Comparison of ENCODE assay signal across 10 cellular contexts in the genomic region with DNA sequence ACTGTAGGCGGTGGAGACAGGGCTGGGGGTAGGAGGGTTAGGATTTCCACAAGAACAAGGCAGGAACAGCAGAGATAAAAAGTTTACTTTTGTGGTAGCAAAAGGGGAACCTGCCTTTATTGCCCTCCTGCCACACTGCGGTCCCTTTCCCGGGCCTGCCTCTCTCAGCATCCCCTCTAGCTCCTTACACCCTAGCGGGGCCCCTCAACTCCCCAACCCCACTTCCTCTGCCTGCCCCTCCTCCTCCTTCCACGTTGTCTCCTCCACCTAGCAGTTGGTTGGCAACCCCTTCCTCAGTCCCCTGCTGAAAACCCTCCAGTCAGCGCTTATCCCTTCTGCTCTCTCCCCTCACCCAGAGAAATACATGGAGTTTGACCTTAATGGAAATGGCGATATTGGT. TPM values are rescaled to one million over a fixed set of nuclear protein-coding genes. Genes with fewer than 3 reads are reported as not detected.
A peak's percentile ranks its signal among the peaks of the same experiment; 100 is the strongest.
DNase-seq lines count a peak whose midpoint lies in the region; ATAC-seq and TF ChIP-seq lines count a peak whose summit lies in the region.
"Had no signal": no experiment of that assay in that cellular context is flagged by ENCODE, and none has a peak within 500 bp of the region (broad histone marks: within the 10 kb centered on the region; RNA-seq: fewer than 3 reads in every experiment).

No MANE protein-coding gene starts in this region.

- intact Hi-C loops in activated T-helper 1 cell treated with anti-CD3 and anti-CD28 coated beads, Interleukin-12 subunit alpha, Interleukin-12 subunit beta, Interleukin-2, Interleukin-4 antibody, amounts not matched to agents 30 ng/mL and 10 ng/mL and 1 ng/mL, durations not matched to agents 14 hours and 24 hours and 36 hours (cut with micrococcal nuclease): loop anchor here (5.0 kb wide), 1 partner anchor 343 kb away; a partner anchor contains a TSS

- H3K79me2 ChIP-seq in MM.1S (ENCODE audit: low read length): peaks cover 2% of the 10 kb centered on the region

- no peak overlapping the region for H3K9ac ChIP-seq in muscle layer of colon (ENCODE audit: low read length)
- H3K9ac ChIP-seq in MM.1S (ENCODE audit: low read length): no peak overlapping the region

- H3K27ac ChIP-seq in KOPT-K1 (ENCODE audit: low read depth, low read length, poor library complexity, severe bottlenecking) (peak overlapping the region; percentile 97), muscle layer of colon (ENCODE audit: low read depth, low read length) (peak overlapping the region; percentile 19), MM.1S (ENCODE audit: low read length) (no peak overlapping the region)

- peak overlapping the region; percentile 72 for H3K27ac Mint-ChIP-seq in activated T-helper 1 cell treated with anti-CD3 and anti-CD28 coated beads, Interleukin-12 subunit alpha, Interleukin-12 subunit beta, Interleukin-2, Interleukin-4 antibody, amounts not matched to agents 30 ng/mL and 10 ng/mL and 1 ng/mL, durations not matched to agents 14 hours and 24 hours and 36 hours
- peak overlapping the region in 1 of 6 donors; percentile 5 for H3K27ac Mint-ChIP-seq in immature natural killer cell

- ATAC-seq in HG02759 (IDR thresholded peaks at IDR 0.05; ENCODE audit: unreplicated experiment): no peak

- no peaks in the 10 kb centered on the region for H4K20me1 ChIP-seq in MM.1S (ENCODE audit: insufficient read depth, low read length)

- H3F3A ChIP-seq in MM.1S (ENCODE audit: insufficient read depth, low read length): peaks cover 13% of the 10 kb centered on the region; the same call in 1 of the 2 replicates

- no peak overlapping the region for H3K4me2 ChIP-seq in MM.1S (ENCODE audit: low read depth, low read length)

- H3K4me1 ChIP-seq in muscle layer of colon (ENCODE audit: insufficient read depth, low read length): no peaks in the 10 kb centered on the region
- peaks cover 10% of the 10 kb centered on the region for H3K4me1 ChIP-seq in MM.1S (ENCODE audit: low read length)

- DNase-seq in CD1c-positive myeloid dendritic cell (ENCODE audit: extremely low spot score): peak; percentile 34
- peak; percentile 13 for DNase-seq in activated T-helper 1 cell treated with anti-CD3 and anti-CD28 coated beads, Interleukin-12 subunit alpha, Interleukin-12 subunit beta, Interleukin-2, Interleukin-4 antibody, amounts not matched to agents 30 ng/mL and 10 ng/mL and 1 ng/mL, durations not matched to agents 14 hours and 24 hours and 36 hours (ENCODE audit: low spot score)
- no peak for DNase-seq in 8988T
- no peak for DNase-seq in MM.1S
- no peak for DNase-seq in immature natural killer cell
- DNase-seq: SHP77 had no signal

- H3K27me3 Mint-ChIP-seq in activated T-helper 1 cell treated with anti-CD3 and anti-CD28 coated beads, Interleukin-12 subunit alpha, Interleukin-12 subunit beta, Interleukin-2, Interleukin-4 antibody, amounts not matched to agents 30 ng/mL and 10 ng/mL and 1 ng/mL, durations not matched to agents 14 hours and 24 hours and 36 hours (ENCODE audit: insufficient read depth): no peaks in the 10 kb centered on the region
- peaks cover 6 to 12% (median 8%) of the 10 kb centered on the region in 3 donors for H3K27me3 Mint-ChIP-seq in immature natural killer cell (ENCODE audit: low read depth in 3 of 3)

- peak overlapping the region; percentile 74 for H3K4me3 Mint-ChIP-seq in activated T-helper 1 cell treated with anti-CD3 and anti-CD28 coated beads, Interleukin-12 subunit alpha, Interleukin-12 subunit beta, Interleukin-2, Interleukin-4 antibody, amounts not matched to agents 30 ng/mL and 10 ng/mL and 1 ng/mL, durations not matched to agents 14 hours and 24 hours and 36 hours
- H3K4me3 Mint-ChIP-seq in immature natural killer cell: no peak overlapping the region

- H3K9me3 ChIP-seq in KOPT-K1 (ENCODE audit: insufficient read depth, low read length, poor library complexity, severe bottlenecking): no peaks in the 10 kb centered on the region
- H3K9me3 ChIP-seq in muscle layer of colon (ENCODE audit: low read length): no peaks in the 10 kb centered on the region
- H3K9me3 ChIP-seq in MM.1S (replicated peaks; ENCODE audit: insufficient read depth, low read length): no peaks in the 10 kb centered on the region

- no peaks in the 10 kb centered on the region for H3K27me3 ChIP-seq in muscle layer of colon (ENCODE audit: control insufficient read depth in 1 of 2, insufficient read depth in 2 of 2, low read length in 2 of 2)
- no peaks in the 10 kb centered on the region for H3K27me3 ChIP-seq in MM.1S (replicated peaks; ENCODE audit: insufficient read depth, low read length)

- TF ChIP-seq CTCF in MM.1S (IDR thresholded peaks at IDR 0.05; ENCODE audit: low read length): no peak

- peaks cover 4% of the 10 kb centered on the region for H3K36me3 Mint-ChIP-seq in activated T-helper 1 cell treated with anti-CD3 and anti-CD28 coated beads, Interleukin-12 subunit alpha, Interleukin-12 subunit beta, Interleukin-2, Interleukin-4 antibody, amounts not matched to agents 30 ng/mL and 10 ng/mL and 1 ng/mL, durations not matched to agents 14 hours and 24 hours and 36 hours (ENCODE audit: low read depth)
- no peaks in the 10 kb centered on the region for H3K36me3 Mint-ChIP-seq in immature natural killer cell

- H3K36me3 ChIP-seq in KOPT-K1 (ENCODE audit: insufficient read depth, low read length): peaks cover 8% of the 10 kb centered on the region; the same call in 1 of the 2 replicates
- H3K36me3 ChIP-seq in muscle layer of colon (ENCODE audit: insufficient read depth, low read length): no peaks in the 10 kb centered on the region
- H3K36me3 ChIP-seq in MM.1S (replicated peaks; ENCODE audit: insufficient read depth, low read length): no peaks in the 10 kb centered on the region

- H3K4me3 ChIP-seq in muscle layer of colon (ENCODE audit: low read depth in 1 of 2, low read length in 2 of 2): no peak overlapping the region
- H3K4me3 ChIP-seq in MM.1S (ENCODE audit: low read length): no peak overlapping the region

- peaks cover 28% of the 10 kb centered on the region for H3K4me1 Mint-ChIP-seq in activated T-helper 1 cell treated with anti-CD3 and anti-CD28 coated beads, Interleukin-12 subunit alpha, Interleukin-12 subunit beta, Interleukin-2, Interleukin-4 antibody, amounts not matched to agents 30 ng/mL and 10 ng/mL and 1 ng/mL, durations not matched to agents 14 hours and 24 hours and 36 hours (ENCODE audit: low read depth)
- H3K4me1 Mint-ChIP-seq in immature natural killer cell: peaks cover 8% of the 10 kb centered on the region in 2 donors

- H2AFZ ChIP-seq in MM.1S (ENCODE audit: low read length): no peak overlapping the region

- no peaks in the 10 kb centered on the region for H3K9me2 ChIP-seq in MM.1S (replicated peaks; ENCODE audit: insufficient read depth, low read length)

- no peaks in the 10 kb centered on the region for H3K9me3 Mint-ChIP-seq in activated T-helper 1 cell treated with anti-CD3 and anti-CD28 coated beads, Interleukin-12 subunit alpha, Interleukin-12 subunit beta, Interleukin-2, Interleukin-4 antibody, amounts not matched to agents 30 ng/mL and 10 ng/mL and 1 ng/mL, durations not matched to agents 14 hours and 24 hours and 36 hours
- no peaks in the 10 kb centered on the region for H3K9me3 Mint-ChIP-seq in immature natural killer cell

RNA-seq across cellular contexts. Expression of a gene that starts 0.7 kb away (rescaled TPM):
- total RNA-seq in activated T-helper 1 cell treated with anti-CD3 and anti-CD28 coated beads, Interleukin-12 subunit alpha, Interleukin-12 subunit beta, Interleukin-2, Interleukin-4 antibody, amounts not matched to agents 30 ng/mL and 10 ng/mL and 1 ng/mL, durations not matched to agents 14 hours and 24 hours and 36 hours: 55.5 and 61.5 TPM in 2 replicates
- 10 to 100 TPM in 2 of 3 donors, 1 to 10 TPM in 1; 6.6 to 44.1 (median 40.3) TPM for polyA plus RNA-seq in immature natural killer cell
- total RNA-seq: Daoy had no signal

RNA-seq across cellular contexts. Expression of a gene that starts 4.8 kb away (rescaled TPM):
- total RNA-seq in activated T-helper 1 cell treated with anti-CD3 and anti-CD28 coated beads, Interleukin-12 subunit alpha, Interleukin-12 subunit beta, Interleukin-2, Interleukin-4 antibody, amounts not matched to agents 30 ng/mL and 10 ng/mL and 1 ng/mL, durations not matched to agents 14 hours and 24 hours and 36 hours: 281 and 283 TPM in 2 replicates
- polyA plus RNA-seq in immature natural killer cell: 10 to 100 TPM in 1 of 3 donors, 1 to 10 TPM in 1, not detected in 1; 2.3 to 13.4 TPM

RNA-seq across cellular contexts. Expression of a gene that starts 22.9 kb away (rescaled TPM):
- total RNA-seq in activated T-helper 1 cell treated with anti-CD3 and anti-CD28 coated beads, Interleukin-12 subunit alpha, Interleukin-12 subunit beta, Interleukin-2, Interleukin-4 antibody, amounts not matched to agents 30 ng/mL and 10 ng/mL and 1 ng/mL, durations not matched to agents 14 hours and 24 hours and 36 hours: 19.1 and 20.3 TPM in 2 replicates
- polyA plus RNA-seq in immature natural killer cell: 100 to 1,000 TPM; 393 to 414 (median 409) TPM
- total RNA-seq: Daoy had no signal

RNA-seq across cellular contexts. Expression of a gene that starts 29.7 kb away (rescaled TPM):
- total RNA-seq in activated T-helper 1 cell treated with anti-CD3 and anti-CD28 coated beads, Interleukin-12 subunit alpha, Interleukin-12 subunit beta, Interleukin-2, Interleukin-4 antibody, amounts not matched to agents 30 ng/mL and 10 ng/mL and 1 ng/mL, durations not matched to agents 14 hours and 24 hours and 36 hours: 63.0 and 66.6 TPM in 2 replicates
- 10 to 100 TPM; 20.3 to 44.8 (median 42.3) TPM for polyA plus RNA-seq in immature natural killer cell

RNA-seq across cellular contexts. Expression of a gene that starts 33.5 kb away (rescaled TPM):
- 270 and 277 TPM in 2 replicates for total RNA-seq in activated T-helper 1 cell treated with anti-CD3 and anti-CD28 coated beads, Interleukin-12 subunit alpha, Interleukin-12 subunit beta, Interleukin-2, Interleukin-4 antibody, amounts not matched to agents 30 ng/mL and 10 ng/mL and 1 ng/mL, durations not matched to agents 14 hours and 24 hours and 36 hours
- polyA plus RNA-seq in immature natural killer cell: 100 to 1,000 TPM; 132 to 137 (median 133) TPM

Comparison
In these comparisons a context has a peak if more than half of its experiments do, and no peak if none do; other contexts are left out.
1. DNase-seq: peak in CD1c-positive myeloid dendritic cell (single experiment) and activated T-helper 1 cell treated with anti-CD3 and anti-CD28 coated beads, Interleukin-12 subunit alpha, Interleukin-12 subunit beta, Interleukin-2, Interleukin-4 antibody, amounts not matched to agents 30 ng/mL and 10 ng/mL and 1 ng/mL, durations not matched to agents 14 hours and 24 hours and 36 hours (single experiment); none in 8988T (single experiment), MM.1S (single experiment) and immature natural killer cell (0 of 3).